In the genomic region with DNA sequence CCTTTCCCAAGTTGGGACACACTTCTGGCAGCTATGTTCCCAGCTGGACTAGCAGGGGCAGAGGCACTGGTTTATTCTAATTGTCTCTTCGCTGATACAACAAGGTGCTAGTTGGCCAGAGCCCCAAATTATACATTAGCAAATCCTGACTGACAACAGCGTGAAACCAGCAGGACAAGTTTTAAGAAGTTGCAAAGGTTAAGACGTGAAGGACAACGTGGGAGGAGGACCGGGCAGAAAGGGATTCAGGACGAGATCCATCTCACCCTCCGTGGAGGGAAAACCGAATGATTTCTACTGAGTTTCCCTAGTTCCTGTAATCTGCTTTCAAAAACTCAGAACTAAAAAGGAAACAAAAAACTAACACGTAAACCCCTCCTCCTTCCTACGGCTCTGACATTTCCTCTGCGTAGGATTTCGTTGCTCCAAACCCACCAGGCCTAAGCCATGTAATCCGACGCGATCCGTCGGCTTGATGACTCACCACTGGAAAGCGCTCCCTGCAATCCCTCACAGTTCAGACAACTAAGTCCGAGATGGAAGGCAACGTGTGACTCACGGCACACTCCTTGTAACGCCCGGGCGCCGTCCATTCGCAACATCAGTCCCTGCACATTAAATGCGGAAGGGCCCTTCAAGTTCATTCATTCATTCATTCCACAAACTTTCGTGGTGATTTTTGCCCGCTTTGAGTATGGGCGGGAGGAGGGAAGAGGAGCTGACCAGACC, we compare ENCODE assay signal across 8 cellular contexts. TPM values are rescaled to one million over a fixed set of nuclear protein-coding genes. Genes with fewer than 3 reads are reported as not detected.
DNase-seq lines count a peak whose midpoint lies in the region; ATAC-seq and TF ChIP-seq lines count a peak whose summit lies in the region.

No MANE protein-coding gene starts in this region.

- peak; percentile 97 for DNase-seq in AG04450 (ENCODE audit: low read depth, low spot score)
- peak; percentile 65 for DNase-seq in NCI-H510A (lab: John Stamatoyannopoulos, UW)
- peak; percentile 60 to 62 for DNase-seq in activated CD4-positive, alpha-beta T cell treated with anti-CD3 and anti-CD28 coated beads for 4 hours
- peak; percentile 91 for DNase-seq in kidney glomerular epithelial cell (lab: John Stamatoyannopoulos, UW)
- DNase-seq in stimulated activated CD4-positive, alpha-beta T cell treated with anti-CD3 and anti-CD28 coated beads, Interleukin-15, amount 100 ng/mL, for 48 hours (ENCODE audit: low read depth in 2 of 2): peak; percentile 56 to 65

- no peak for TF ChIP-seq CTCF in AG04450 (IDR thresholded peaks at IDR 0.05; ENCODE audit: low read depth, low read length)

- CTCF ChIA-PET in AG04450 (lab: Charles Lee): no interaction called here

- no peaks in the 10 kb centered on the region; the same call in 1 of the 2 replicates for H3K9me3 ChIP-seq in AG04450 (ENCODE audit: control insufficient read depth, insufficient read depth, low read length)

- H3K27me3 ChIP-seq in AG04450 (ENCODE audit: control insufficient read depth, insufficient read depth, low read length): no peaks in the 10 kb centered on the region

- ATAC-seq in GM18873 (IDR thresholded peaks at IDR 0.05; ENCODE audit: low FRiP score, unreplicated experiment) (peak; percentile 50), HG03159 (IDR thresholded peaks at IDR 0.05; ENCODE audit: unreplicated experiment) (peak; percentile 51)

- POLR2A ChIA-PET in AG04450 (lab: Yijun Ruan, JAX): interaction anchor here (0.7 kb wide), 2 partner anchors 15 to 30 kb away, joined by 3 read pairs; a partner anchor contains a TSS

- H3K27ac ChIP-seq in AG04450 (ENCODE audit: low read depth, low read length) (peak overlapping the region; percentile 96), cingulate gyrus (ENCODE audit: low read depth, low read length) (peak overlapping the region; percentile 62)

- peak overlapping the region; percentile 72 for H3K4me3 ChIP-seq in AG04450 (ENCODE audit: low read depth, low read length)

RNA-seq across cellular contexts. Expression of a gene that starts 0.7 kb away (rescaled TPM):
- polyA plus RNA-seq in AG04450 (2011; rRNA removed): 49.3 and 60.0 TPM in 2 replicates
- 27.2 and 30.0 TPM in 2 replicates for polyA minus RNA-seq in AG04450 (2011; rRNA and poly(A)+ RNA removed)

RNA-seq across cellular contexts. Expression of a gene that starts 30.2 kb away (rescaled TPM):
- 0.16 and 0.63 TPM in 2 replicates for polyA plus RNA-seq in AG04450 (2011; rRNA removed)
- 0.26 TPM in 1 of 2 replicates, not detected in the other for polyA minus RNA-seq in AG04450 (2011; rRNA and poly(A)+ RNA removed)

Comparison
In these comparisons a context has a peak if more than half of its experiments do, and no peak if none do; other contexts are left out.
1. Peak in every context shown above with its lines: DNase-seq, ATAC-seq, H3K4me3 ChIP-seq and H3K27ac ChIP-seq.